9 cellular contexts compared by ENCODE assay signal in genomic region chr9:86368871-86369521, GRCh38. TPM values are rescaled to one million over a fixed set of nuclear protein-coding genes. Genes with fewer than 3 reads are reported as not detected.
A peak's percentile ranks its signal among the peaks of the same experiment; 100 is the strongest.
DNase-seq lines count a peak whose midpoint lies in the region; ATAC-seq, FAIRE-seq and TF ChIP-seq lines count a peak whose summit lies in the region.
"Had no signal": no experiment of that assay in that cellular context is flagged by ENCODE, and none has a peak within 500 bp of the region (broad histone marks: within the 10 kb centered on the region; RNA-seq: fewer than 3 reads in every experiment).

No MANE protein-coding gene starts in this region.

- H3K4me3 ChIP-seq in A549 (no peak overlapping the region), astrocyte of the spinal cord (ENCODE audit: low read depth, low read length) (no peak overlapping the region)

- no peak for TF ChIP-seq POLR2A in A549 (IDR thresholded peaks at IDR 0.05; ENCODE audit: low read length)

- TF ChIP-seq CTCF in A549 (IDR thresholded peaks at IDR 0.05) (no peak), astrocyte of the spinal cord (IDR thresholded peaks at IDR 0.05; ENCODE audit: low read depth, low read length) (no peak)

- CTCF ChIA-PET in A549 (lab: Yijun Ruan, JAX): interaction anchor here (0.6 to 1.7 kb wide), 2 partner anchors 118 to 125 kb away, joined by 3 read pairs; no protein-coding TSS in a partner anchor

- H3K27ac ChIP-seq in A549: no peak overlapping the region
- peak overlapping the region; percentile 2 for H3K27ac ChIP-seq in layer of hippocampus (ENCODE audit: low read depth, low read length)

- no peaks in the 10 kb centered on the region for H3K27me3 ChIP-seq in layer of hippocampus (ENCODE audit: control insufficient read depth, insufficient read depth, low read length)

- no peak for TF ChIP-seq RAD21 in A549 (conservative IDR thresholded peaks at IDR 0.05 in 1 of 2, IDR thresholded peaks at IDR 0.05 in 1 of 2)

- DNase-seq in A549 (ENCODE audit: low read depth in 1 of 2, low spot score in 1 of 2) (no peak), HT1080 (ENCODE audit: low read depth) (peak; percentile 94), astrocyte of the spinal cord (ENCODE audit: low read depth, low spot score) (peak; percentile 54), SKM-1 treated with dmso at 0.1 percent for 144 hours (lab: John Stamatoyannopoulos, UW; ENCODE audit: unreplicated experiment) (no peak)
- DNase-seq in activated T-cell treated with anti-CD3 and anti-CD28 coated beads, Interleukin-2, amount 50 U/mL, for 48 hours: no peak
- DNase-seq: NCI-H526 had no signal

- TF ChIP-seq EP300 in A549 (IDR thresholded peaks at IDR 0.05): no peak

- ATAC-seq in A549 (no peak), GM21367 (IDR thresholded peaks at IDR 0.05; ENCODE audit: unreplicated experiment) (no peak), GM19397 (IDR thresholded peaks at IDR 0.05; ENCODE audit: unreplicated experiment) (no peak)

- H3K9me3 ChIP-seq in A549: peaks cover 26% of the 10 kb centered on the region

- in situ Hi-C loops in astrocyte of the spinal cord (cut with HindIII; ENCODE audit: low sequenced_read_pairs): no loop called here

- WGBS in A549 (ENCODE audit: missing lambda C conversion rate): 18% methylated on average over 3 of the region's 3 CpGs

- POLR2A ChIA-PET in A549 (lab: Yijun Ruan, JAX): no interaction called here

- H3K4me1 ChIP-seq in A549: no peaks in the 10 kb centered on the region

- FAIRE-seq in A549 (lab: Jason Lieb, UNC): no peak

- no peak overlapping the region for H3K4me2 ChIP-seq in A549

TF ChIP-seq in A549, 52 proteins besides CTCF, POLR2A, EP300 and RAD21:
- TF ChIP-seq HOXB13 (CRISPR knock-in tag; IDR thresholded peaks at IDR 0.05; ENCODE audit: low read depth): no peak
- no peak for TF ChIP-seq FOSL2 (IDR thresholded peaks at IDR 0.05)
- TF ChIP-seq FOSL2 (CRISPR knock-in tag; IDR thresholded peaks at IDR 0.05): peak; percentile 33

RNA-seq across cellular contexts. Expression of gene TUT7, which starts 14.8 kb away (rescaled TPM):
- polyA plus RNA-seq in A549 (2011; rRNA removed): 26.0 and 27.0 TPM in 2 replicates
- 3.4 and 3.9 TPM in 2 replicates for polyA plus RNA-seq in A549 (2012; cell fraction: cytosol; rRNA removed)
- 2.7 and 4.1 TPM in 2 replicates for polyA plus RNA-seq in A549 (2012; cell fraction: nucleus; rRNA removed)
- polyA plus RNA-seq in A549 (2017; fragmentation: RNase III; extraction: RNeasy Plus Mini Kit Qiagen cat#74134 plus additional on column Dnase treatment): 12.1 to 12.7 TPM (median 12.4 TPM) in 3 replicates
- 17.2 and 20.4 TPM in 2 replicates for polyA minus RNA-seq in A549 (2011; rRNA and poly(A)+ RNA removed)
- 11.5 and 12.8 TPM in 2 replicates for total RNA-seq in HT1080 (2014; rRNA removed; shearing (Covaris generic))
- polyA plus RNA-seq in HT1080 (2015; cell fraction: cytosol; rRNA removed): 12.7 and 14.7 TPM in 2 replicates
- polyA plus RNA-seq in HT1080 (2015; cell fraction: nucleus; rRNA removed): 34.5 and 41.0 TPM in 2 replicates

Comparison
In these comparisons a context has a peak if more than half of its experiments do, and no peak if none do; other contexts are left out.
1. DNase-seq: peak in HT1080 (single experiment) and astrocyte of the spinal cord (single experiment); none in A549 (0 of 2), SKM-1 treated with dmso at 0.1 percent for 144 hours (single experiment) and activated T-cell treated with anti-CD3 and anti-CD28 coated beads, Interleukin-2, amount 50 U/mL, for 48 hours (0 of 2).